ENCODE assay signal across 8 cellular contexts in genomic region chr4:98260579-98261290, GRCh38. TPM values are rescaled to one million over a fixed set of nuclear protein-coding genes. Genes with fewer than 3 reads are reported as not detected.
DNase-seq lines count a peak whose midpoint lies in the region; ATAC-seq and TF ChIP-seq lines count a peak whose summit lies in the region.

No MANE protein-coding gene starts in this region.

- peak overlapping the region; percentile 89 to 97 (median 94) for H3K27ac Mint-ChIP-seq in CD8-positive, alpha-beta memory T cell
- H3K27ac Mint-ChIP-seq in activated CD8-positive, alpha-beta T cell treated with anti-CD3 and anti-CD28 coated beads for 36 hours = peak overlapping the region; percentile 96

- H3K27me3 Mint-ChIP-seq in CD8-positive, alpha-beta memory T cell = no peaks in the 10 kb centered on the region
- H3K27me3 Mint-ChIP-seq in activated CD8-positive, alpha-beta T cell treated with anti-CD3 and anti-CD28 coated beads for 36 hours = no peaks in the 10 kb centered on the region

- CTCF ChIA-PET in CD8-positive, alpha-beta memory T cell (lab: Charles Lee) = interaction anchor here (0.5 to 1.7 kb wide), 4 partner anchors 23 to 735 kb away, joined by 3 read pairs; partner anchors contain the start of genes EIF4E and METAP1
- CTCF ChIA-PET in activated CD8-positive, alpha-beta T cell treated with anti-CD3 and anti-CD28 coated beads for 36 hours (lab: Charles Lee) = interaction anchor here (0.6 kb wide), 1 partner anchor 830 kb away, joined by 3 read pairs; no protein-coding TSS in a partner anchor

- peak overlapping the region; percentile 87 for H3K27ac ChIP-seq in CD8-positive, alpha-beta memory T cell (ENCODE audit: low read depth, low read length)
- peak overlapping the region; percentile 98 for H3K27ac ChIP-seq in ectodermal cell (ENCODE audit: insufficient read depth, low read depth, low read length, poor library complexity, severe bottlenecking)

- H3K9me3 Mint-ChIP-seq in CD8-positive, alpha-beta memory T cell = no peaks in the 10 kb centered on the region
- H3K9me3 Mint-ChIP-seq in activated CD8-positive, alpha-beta T cell treated with anti-CD3 and anti-CD28 coated beads for 36 hours = no peaks in the 10 kb centered on the region

- H3K4me1 Mint-ChIP-seq in CD8-positive, alpha-beta memory T cell = peaks cover 47 to 53% (median 53%) of the 10 kb centered on the region in 3 donors
- H3K4me1 Mint-ChIP-seq in activated CD8-positive, alpha-beta T cell treated with anti-CD3 and anti-CD28 coated beads for 36 hours (ENCODE audit: low read depth) = peaks cover 35% of the 10 kb centered on the region

- peak in 4 of 5 donors; percentile 82 to 91 (median 85) for DNase-seq in CD8-positive, alpha-beta memory T cell
- DNase-seq in NCI-H774 (lab: John Stamatoyannopoulos, UW) (peak; percentile 81), medulla oblongata (ENCODE audit: extremely low spot score) (peak; percentile 97)
- DNase-seq in activated CD8-positive, alpha-beta T cell treated with anti-CD3 and anti-CD28 coated beads for 36 hours = peak; percentile 96
- DNase-seq in stimulated activated CD4-positive, alpha-beta T cell treated with anti-CD3 and anti-CD28 coated beads, TNF-alpha, amount 100 ng/mL, for 4 hours (ENCODE audit: low read depth in 3 of 3) = peak; percentile 86 to 91 (median 87)

- WGBS in ectodermal cell, 2 experiments = 0% methylated on average over 59 of the region's 59 CpGs

- no peaks in the 10 kb centered on the region for H3K36me3 ChIP-seq in CD8-positive, alpha-beta memory T cell (ENCODE audit: insufficient read depth, low read length)
- no peaks in the 10 kb centered on the region for H3K36me3 ChIP-seq in ectodermal cell (ENCODE audit: control insufficient read depth, insufficient read depth, low read length)

- peak; percentile 71 for ATAC-seq in GM19438 (IDR thresholded peaks at IDR 0.05; ENCODE audit: low read depth, unreplicated experiment)
- peak; percentile 78 for ATAC-seq in HG03565 (IDR thresholded peaks at IDR 0.05; ENCODE audit: unreplicated experiment)
- ATAC-seq in activated CD8-positive, alpha-beta T cell treated with anti-CD3 and anti-CD28 coated beads for 36 hours = peak; percentile 91

- H3K9me3 ChIP-seq in CD8-positive, alpha-beta memory T cell (ENCODE audit: low read length) = no peaks in the 10 kb centered on the region
- no peaks in the 10 kb centered on the region for H3K9me3 ChIP-seq in ectodermal cell (ENCODE audit: control insufficient read depth, low read length)

- peaks cover 0 to 14% (median 0%) of the 10 kb centered on the region in 3 donors for H3K36me3 Mint-ChIP-seq in CD8-positive, alpha-beta memory T cell
- peaks cover 12% of the 10 kb centered on the region for H3K36me3 Mint-ChIP-seq in activated CD8-positive, alpha-beta T cell treated with anti-CD3 and anti-CD28 coated beads for 36 hours (ENCODE audit: low read depth)

- H3K4me3 Mint-ChIP-seq in CD8-positive, alpha-beta memory T cell = peak overlapping the region; percentile 89 to 97 (median 92)
- peak overlapping the region; percentile 85 for H3K4me3 Mint-ChIP-seq in activated CD8-positive, alpha-beta T cell treated with anti-CD3 and anti-CD28 coated beads for 36 hours

- H3K27me3 ChIP-seq in CD8-positive, alpha-beta memory T cell (ENCODE audit: insufficient read depth, low read length, poor library complexity, severe bottlenecking) = no peaks in the 10 kb centered on the region
- H3K27me3 ChIP-seq in ectodermal cell (ENCODE audit: control insufficient read depth, insufficient read depth, low read length, poor library complexity, severe bottlenecking) = no peaks in the 10 kb centered on the region

- H3K4me1 ChIP-seq in CD8-positive, alpha-beta memory T cell (ENCODE audit: insufficient read depth, low read length) = peaks cover 32% of the 10 kb centered on the region
- peaks cover 8% of the 10 kb centered on the region for H3K4me1 ChIP-seq in ectodermal cell (ENCODE audit: control insufficient read depth, insufficient read depth, low read length)

- TF ChIP-seq CTCF in activated CD8-positive, alpha-beta T cell treated with anti-CD3 and anti-CD28 coated beads for 36 hours (IDR thresholded peaks at IDR 0.05) = no peak

- H3K4me3 ChIP-seq in CD8-positive, alpha-beta memory T cell (ENCODE audit: low read length) = peak overlapping the region; percentile 83
- H3K4me3 ChIP-seq in ectodermal cell (ENCODE audit: insufficient read depth, low read depth, low read length) = peak overlapping the region; percentile 85

- POLR2A ChIA-PET in CD8-positive, alpha-beta memory T cell (lab: Charles Lee) = interaction anchor here (0.5 to 1.8 kb wide), 13 partner anchors 10 to 828 kb away, joined by 3 to 14 read pairs (median 4); partner anchors contain the start of genes ADH5, EIF4E, METAP1 and STPG2
- POLR2A ChIA-PET in activated CD8-positive, alpha-beta T cell treated with anti-CD3 and anti-CD28 coated beads for 36 hours (lab: Charles Lee) = interaction anchor here (0.9 to 2.3 kb wide), 4 partner anchors 14 to 735 kb away, joined by 4 to 8 read pairs (median 4); partner anchors contain the start of gene METAP1

- intact Hi-C loops in activated CD8-positive, alpha-beta T cell treated with anti-CD3 and anti-CD28 coated beads for 36 hours (cut with micrococcal nuclease) = loop anchor here (10.0 kb wide), 1 partner anchor 394 kb away; the partner anchor contains the start of gene TSPAN5

RNA-seq across cellular contexts. Expression of gene RAP1GDS1, which starts 0.4 kb away (rescaled TPM):
- 10 to 100 TPM; 53.7 to 56.4 TPM for total RNA-seq in CD8-positive, alpha-beta memory T cell
- polyA plus RNA-seq in CD8-positive, alpha-beta memory T cell = 40.9 TPM
- total RNA-seq in activated CD8-positive, alpha-beta T cell treated with anti-CD3 and anti-CD28 coated beads for 36 hours = 10 to 100 TPM; 49.8 to 52.1 TPM
- 44.9 TPM for polyA plus RNA-seq in ectodermal cell (2013, experiment 1 of 4)
- 36.6 TPM for polyA plus RNA-seq in ectodermal cell (2013, experiment 2 of 4)
- 34.8 TPM for polyA plus RNA-seq in ectodermal cell (2013, experiment 3 of 4)
- 34.9 TPM for polyA plus RNA-seq in ectodermal cell (2013, experiment 4 of 4)

Comparison
In these comparisons a context has a peak if more than half of its experiments do, and no peak if none do; other contexts are left out.
1. Peak in every context shown above with its lines: DNase-seq, ATAC-seq, H3K4me3 ChIP-seq and H3K27ac ChIP-seq.